ENCODE assay signal across 23 cellular contexts in the genomic region with DNA sequence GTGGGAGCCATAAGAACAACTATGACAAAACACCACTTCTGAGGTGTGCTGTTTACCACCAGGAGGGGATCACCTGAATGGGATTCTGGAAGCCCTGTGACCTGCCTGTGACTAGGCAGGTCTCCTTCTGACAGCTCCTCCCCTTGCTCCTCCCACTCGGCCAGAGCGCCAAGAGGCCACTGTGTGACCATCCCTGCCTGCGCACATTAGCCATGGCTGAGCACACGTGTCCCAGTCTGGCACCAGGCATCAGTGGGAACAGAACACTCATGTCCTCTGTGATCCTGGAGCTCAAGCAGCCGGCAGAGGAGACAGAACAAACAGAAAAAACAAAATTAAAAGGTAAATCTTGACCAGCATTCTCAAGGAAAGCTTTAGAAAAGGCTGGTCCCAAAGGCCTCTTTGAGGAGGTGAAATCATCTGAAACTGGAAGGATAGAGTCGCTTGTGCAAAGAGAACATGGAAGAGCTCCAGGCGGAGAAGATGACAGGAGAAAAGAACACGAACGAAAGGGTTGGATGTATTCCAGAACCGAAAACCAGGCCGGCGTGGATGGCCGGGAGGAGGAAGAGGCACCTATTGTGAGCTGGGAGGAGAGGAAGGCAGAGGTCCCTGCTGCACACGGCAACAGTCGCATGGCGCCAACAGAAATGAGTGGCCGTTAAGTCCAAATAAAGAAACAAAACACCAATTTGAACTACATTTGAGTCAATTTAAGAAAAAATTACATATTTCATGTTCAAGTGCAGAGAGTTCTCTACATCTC. TPM values are rescaled to one million over a fixed set of nuclear protein-coding genes. Genes with fewer than 3 reads are reported as not detected.
DNase-seq lines count a peak whose midpoint lies in the region; ATAC-seq, FAIRE-seq and TF ChIP-seq lines count a peak whose summit lies in the region.
"Had no signal": no experiment of that assay in that cellular context is flagged by ENCODE, and none has a peak within 500 bp of the region (broad histone marks: within the 10 kb centered on the region; RNA-seq: fewer than 3 reads in every experiment).

No MANE protein-coding gene starts in this region.

- no peak for FAIRE-seq in astrocyte (lab: Jason Lieb, UNC)
- FAIRE-seq: bronchial epithelial cell, GM12892 had no signal

- peaks cover 48% of the 10 kb centered on the region for H3K79me2 ChIP-seq in astrocyte (ENCODE audit: insufficient read depth, low read length)

- H2AFZ ChIP-seq in astrocyte (ENCODE audit: low read depth, low read length): no peak overlapping the region

- no peak overlapping the region for H3K27ac ChIP-seq in CD4-positive, alpha-beta memory T cell (ENCODE audit: low read depth, low read length)
- H3K27ac ChIP-seq in astrocyte (ENCODE audit: low read depth, low read length): no peak overlapping the region
- H3K27ac ChIP-seq: neutrophil had no signal

- intact Hi-C loops in CD4-positive, alpha-beta memory T cell (cut with micrococcal nuclease): loop anchor here (10.0 kb wide), 1 partner anchor 372 kb away; no protein-coding TSS in a partner anchor

- no peak overlapping the region for H3K9ac ChIP-seq in astrocyte (ENCODE audit: low read length)

- POLR2A ChIA-PET in CD4-positive, alpha-beta memory T cell (lab: Charles Lee; ENCODE audit: partially characterized antibody): interaction anchor here (0.6 kb wide), 2 partner anchors 9 to 44 kb away, joined by 3 to 4 read pairs; no protein-coding TSS in a partner anchor
- POLR2A ChIA-PET in naive thymus-derived CD8-positive, alpha-beta T cell (lab: Charles Lee): no interaction called here

- peaks cover 25% of the 10 kb centered on the region for H3K4me1 Mint-ChIP-seq in T-helper 2 cell treated with Interferon-gamma antibody and Interleukin-4, amounts not matched to agents 5 μg/mL and 100 μg/mL, for 36 hours (ENCODE audit: low read depth)
- H3K4me1 Mint-ChIP-seq in CD4-positive, alpha-beta memory T cell: peaks cover 31 to 58% (median 45%) of the 10 kb centered on the region in 4 donors
- H3K4me1 Mint-ChIP-seq in astrocyte (ENCODE audit: low read depth, unreplicated experiment): peaks cover 3% of the 10 kb centered on the region
- H3K4me1 Mint-ChIP-seq in naive thymus-derived CD8-positive, alpha-beta T cell: peaks cover 18 to 49% (median 48%) of the 10 kb centered on the region in 4 donors

- peaks cover 28% of the 10 kb centered on the region for H3K4me1 ChIP-seq in CD4-positive, alpha-beta memory T cell (ENCODE audit: insufficient read depth, low read length)
- peaks cover 7% of the 10 kb centered on the region for H3K4me1 ChIP-seq in astrocyte (ENCODE audit: insufficient read depth, low read length)

- CTCF ChIA-PET in CD4-positive, alpha-beta memory T cell (lab: Charles Lee; ENCODE audit: partially characterized antibody): no interaction called here

- peaks cover 50% of the 10 kb centered on the region for H4K20me1 ChIP-seq in astrocyte (ENCODE audit: insufficient read depth, low read length)

- no peak for DNase-seq in T-helper 2 cell treated with Interferon-gamma antibody and Interleukin-4, amounts not matched to agents 5 μg/mL and 100 μg/mL, for 36 hours (ENCODE audit: low spot score)
- no peak for DNase-seq in T-helper 2 cell
- no peak for DNase-seq in CD4-positive, alpha-beta memory T cell
- DNase-seq in astrocyte (ENCODE audit: low read depth): no peak
- no peak for DNase-seq in naive thymus-derived CD8-positive, alpha-beta T cell
- no peak for DNase-seq in NCI-H2227 (lab: John Stamatoyannopoulos, UW; ENCODE audit: unreplicated experiment)
- DNase-seq: 8988T; activated effector memory CD4-positive, alpha-beta T cell treated with anti-CD3 and anti-CD28 coated beads, Interleukin-2, amount 50 U/mL, for 16 hours; COR-L47; DMS79 treated with DMSO at 0.1 percent for 48 hours; Karpas-422; NCI-H1694 treated with DMSO at 0.1 percent for 48 hours; NCI-H69 had no signal

- H3K4me3 Mint-ChIP-seq in T-helper 2 cell treated with Interferon-gamma antibody and Interleukin-4, amounts not matched to agents 5 μg/mL and 100 μg/mL, for 36 hours: no peak overlapping the region
- H3K4me3 Mint-ChIP-seq in CD4-positive, alpha-beta memory T cell: peak overlapping the region in 1 of 8 donors; percentile 12
- no peak overlapping the region for H3K4me3 Mint-ChIP-seq in astrocyte (ENCODE audit: unreplicated experiment)
- peak overlapping the region in 1 of 10 donors; percentile 57 for H3K4me3 Mint-ChIP-seq in naive thymus-derived CD8-positive, alpha-beta T cell
- H3K4me3 Mint-ChIP-seq: dendritic cell treated with granulocyte-macrophage colony-stimulating factor and Interleukin-4, amounts not matched to agents 40 ng/mL and 50 ng/mL, for 4 days; type B pancreatic cell had no signal

- no peak for ATAC-seq in naive thymus-derived CD8-positive, alpha-beta T cell
- ATAC-seq in HG03520 (IDR thresholded peaks at IDR 0.05; ENCODE audit: unreplicated experiment) (no peak), GM19324 (IDR thresholded peaks at IDR 0.05; ENCODE audit: low FRiP score, unreplicated experiment) (no peak)
- ATAC-seq: activated CD4-positive, CD25-positive, alpha-beta regulatory T cell treated with anti-CD3 and anti-CD28 coated beads, Interleukin-2, amount 50 U/mL, for 24 hours; SK-N-SH treated with all-trans-retinoic acid at 6 μM for 48 hours had no signal

- H3K27me3 ChIP-seq in CD4-positive, alpha-beta memory T cell (ENCODE audit: insufficient read depth, low read length): no peaks in the 10 kb centered on the region
- no peaks in the 10 kb centered on the region for H3K27me3 ChIP-seq in astrocyte (ENCODE audit: insufficient read depth, low read length)
- H3K27me3 ChIP-seq: neutrophil had no signal

- TF ChIP-seq CTCF in astrocyte (IDR thresholded peaks at IDR 0.05; ENCODE audit: insufficient read depth, low read depth, low read length): no peak

- H3K27ac Mint-ChIP-seq in T-helper 2 cell treated with Interferon-gamma antibody and Interleukin-4, amounts not matched to agents 5 μg/mL and 100 μg/mL, for 36 hours: peak overlapping the region; percentile 24
- H3K27ac Mint-ChIP-seq in CD4-positive, alpha-beta memory T cell: peak overlapping the region in 4 of 7 donors; percentile 1 to 60 (median 22)
- peak overlapping the region; percentile 10 for H3K27ac Mint-ChIP-seq in astrocyte (ENCODE audit: unreplicated experiment)
- peak overlapping the region in 6 of 10 donors; percentile 16 to 80 (median 30) for H3K27ac Mint-ChIP-seq in naive thymus-derived CD8-positive, alpha-beta T cell
- H3K27ac Mint-ChIP-seq: dendritic cell treated with granulocyte-macrophage colony-stimulating factor and Interleukin-4, amounts not matched to agents 40 ng/mL and 50 ng/mL, for 4 days; type B pancreatic cell had no signal

- H3K4me3 ChIP-seq in CD4-positive, alpha-beta memory T cell (ENCODE audit: low read length in 2 of 2): no peak overlapping the region
- H3K4me3 ChIP-seq in astrocyte (ENCODE audit: insufficient read depth, low read depth, low read length): no peak overlapping the region
- H3K4me3 ChIP-seq: smooth muscle cell had no signal

- H3K36me3 ChIP-seq in CD4-positive, alpha-beta memory T cell (ENCODE audit: insufficient read depth, low read length): peaks cover 82% of the 10 kb centered on the region
- H3K36me3 ChIP-seq in astrocyte (ENCODE audit: insufficient read depth, low read length): peaks cover 47% of the 10 kb centered on the region

- no peaks in the 10 kb centered on the region for H3K9me3 Mint-ChIP-seq in T-helper 2 cell treated with Interferon-gamma antibody and Interleukin-4, amounts not matched to agents 5 μg/mL and 100 μg/mL, for 36 hours
- H3K9me3 Mint-ChIP-seq in CD4-positive, alpha-beta memory T cell: no peaks in the 10 kb centered on the region
- H3K9me3 Mint-ChIP-seq in astrocyte (ENCODE audit: unreplicated experiment): no peaks in the 10 kb centered on the region
- H3K9me3 Mint-ChIP-seq in naive thymus-derived CD8-positive, alpha-beta T cell: no peaks in the 10 kb centered on the region
- H3K9me3 Mint-ChIP-seq: dendritic cell treated with granulocyte-macrophage colony-stimulating factor and Interleukin-4, amounts not matched to agents 40 ng/mL and 50 ng/mL, for 4 days; type B pancreatic cell had no signal

- H3K4me2 ChIP-seq in astrocyte (ENCODE audit: low read length): no peak overlapping the region
- H3K4me2 ChIP-seq: smooth muscle cell had no signal

- H3K36me3 Mint-ChIP-seq in T-helper 2 cell treated with Interferon-gamma antibody and Interleukin-4, amounts not matched to agents 5 μg/mL and 100 μg/mL, for 36 hours (ENCODE audit: low read depth): peaks cover 73% of the 10 kb centered on the region
- H3K36me3 Mint-ChIP-seq in CD4-positive, alpha-beta memory T cell: peaks cover 67 to 89% of the 10 kb centered on the region in 2 donors
- H3K36me3 Mint-ChIP-seq in astrocyte (ENCODE audit: low read depth, unreplicated experiment): peaks cover 18% of the 10 kb centered on the region
- H3K36me3 Mint-ChIP-seq in naive thymus-derived CD8-positive, alpha-beta T cell: peaks cover 11 to 88% (median 24%) of the 10 kb centered on the region in 3 donors

- no peaks in the 10 kb centered on the region for H3K9me3 ChIP-seq in CD4-positive, alpha-beta memory T cell (ENCODE audit: control insufficient read depth in 1 of 2, low read length in 2 of 2)
- no peaks in the 10 kb centered on the region for H3K9me3 ChIP-seq in astrocyte (ENCODE audit: insufficient read depth, low read depth, low read length)
- H3K9me3 ChIP-seq: neutrophil had no signal

- H3K27me3 Mint-ChIP-seq in T-helper 2 cell treated with Interferon-gamma antibody and Interleukin-4, amounts not matched to agents 5 μg/mL and 100 μg/mL, for 36 hours (ENCODE audit: low read depth): no peaks in the 10 kb centered on the region
- no peaks in the 10 kb centered on the region for H3K27me3 Mint-ChIP-seq in CD4-positive, alpha-beta memory T cell
- no peaks in the 10 kb centered on the region for H3K27me3 Mint-ChIP-seq in astrocyte (ENCODE audit: low read depth, unreplicated experiment)
- no peaks in the 10 kb centered on the region for H3K27me3 Mint-ChIP-seq in naive thymus-derived CD8-positive, alpha-beta T cell
- H3K27me3 Mint-ChIP-seq: dendritic cell treated with granulocyte-macrophage colony-stimulating factor and Interleukin-4, amounts not matched to agents 40 ng/mL and 50 ng/mL, for 4 days; type B pancreatic cell had no signal

RNA-seq across cellular contexts. Expression of a gene that starts 5.1 kb away (rescaled TPM):
- total RNA-seq in CD4-positive, alpha-beta memory T cell: 10 to 100 TPM; 61.2 to 64.7 TPM
- polyA plus RNA-seq in CD4-positive, alpha-beta memory T cell: 100 to 1,000 TPM; 105 to 147 TPM
- total RNA-seq in astrocyte: 40.8 and 49.3 TPM in 2 replicates
- total RNA-seq in naive thymus-derived CD8-positive, alpha-beta T cell: 10 to 100 TPM; 70.0 to 77.2 TPM
- 100 to 1,000 TPM; 101 to 108 (median 105) TPM for polyA plus RNA-seq in naive thymus-derived CD8-positive, alpha-beta T cell
